ENCODE assay signal across 8 cellular contexts in the genomic region with DNA sequence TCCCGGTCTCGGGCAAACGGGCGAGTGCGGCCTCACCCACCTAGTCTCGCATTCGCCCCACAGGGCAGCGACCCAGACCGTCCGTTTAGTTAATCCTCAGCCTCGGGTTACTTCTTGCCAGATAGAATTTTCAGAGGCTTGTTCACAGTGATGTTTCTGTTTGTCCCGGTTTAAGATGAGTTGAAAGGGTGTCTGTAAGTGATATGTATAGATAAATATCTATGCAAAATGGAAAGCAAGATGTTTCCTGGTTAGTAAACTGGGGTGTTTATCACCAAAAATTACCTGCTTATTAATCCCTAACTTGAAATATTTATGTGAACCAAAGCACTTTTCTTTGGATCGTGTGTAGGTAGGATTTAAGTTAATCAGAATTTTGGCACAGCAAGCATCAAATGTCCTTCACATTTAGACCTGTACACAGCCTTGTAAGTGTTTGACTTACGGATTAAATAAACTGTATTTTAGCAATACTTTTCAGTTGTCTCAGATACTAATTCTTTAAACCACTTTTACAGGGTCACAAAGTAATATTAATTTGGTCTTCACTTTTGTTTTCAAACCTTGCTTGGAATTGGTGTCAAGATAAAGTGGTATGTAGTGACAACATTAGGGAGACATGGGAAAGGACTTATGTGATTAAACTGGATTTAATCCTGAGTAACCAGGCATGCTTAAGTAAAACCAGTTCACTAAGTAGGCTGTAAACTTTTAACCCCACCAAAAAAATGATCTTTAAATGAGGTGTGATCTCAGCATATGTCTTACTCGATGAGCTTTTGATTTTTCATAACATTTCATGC. TPM values are rescaled to one million over a fixed set of nuclear protein-coding genes. Genes with fewer than 3 reads are reported as not detected.
DNase-seq lines count a peak whose midpoint lies in the region; ATAC-seq and TF ChIP-seq lines count a peak whose summit lies in the region.

No MANE protein-coding gene starts in this region.

- intact Hi-C loops in cardiac septum (cut with DNase I) (loop anchor here (1.0 to 10.0 kb wide), 2 partner anchors 174 to 361 kb away; a partner anchor contains a TSS), esophagus squamous epithelium (cut with DNase I) (no loop called here)

- H3K9me3 ChIP-seq in cardiac muscle cell (ENCODE audit: low read depth), result no peaks in the 10 kb centered on the region
- no peaks in the 10 kb centered on the region for H3K9me3 ChIP-seq in esophagus squamous epithelium

- ATAC-seq in T-cell (replicated peaks in 1 of 4) (no peak), GM19455 (IDR thresholded peaks at IDR 0.05; ENCODE audit: unreplicated experiment) (no peak)

- H3K9me3 Mint-ChIP-seq in T-cell, result no peaks in the 10 kb centered on the region
- no peaks in the 10 kb centered on the region for H3K9me3 Mint-ChIP-seq in osteocyte (ENCODE audit: unreplicated experiment)

- H3K27me3 Mint-ChIP-seq in T-cell (peaks cover 0 to 9% of the 10 kb centered on the region in 2 donors), osteocyte (ENCODE audit: unreplicated experiment) (peaks cover 4% of the 10 kb centered on the region)

- POLR2A ChIA-PET in T-cell (lab: Charles Lee), result interaction anchor here in 1 of 2 donors (0.5 kb wide), 1 partner anchor 1113 kb away, joined by 9 read pairs; no protein-coding TSS in a partner anchor

- peaks cover 34% of the 10 kb centered on the region for H3K4me1 ChIP-seq in cardiac muscle cell (ENCODE audit: low read depth)
- peaks cover 9 to 72% (median 22%) of the 10 kb centered on the region in 3 donors for H3K4me1 ChIP-seq in esophagus squamous epithelium

- CTCF ChIA-PET in T-cell (lab: Charles Lee), result interaction anchor here in 1 of 2 donors (0.6 kb wide), 1 partner anchor 153 kb away, joined by 3 read pairs; no protein-coding TSS in a partner anchor

- H3K27me3 ChIP-seq in cardiac muscle cell, result no peaks in the 10 kb centered on the region
- H3K27me3 ChIP-seq in esophagus squamous epithelium, result no peaks in the 10 kb centered on the region

- 2 to 4% methylated on average over 15 of the region's 15 CpGs for WGBS in esophagus squamous epithelium, 2 donors

- H3K36me3 Mint-ChIP-seq in T-cell (peaks cover 13% of the 10 kb centered on the region), osteocyte (ENCODE audit: unreplicated experiment) (peaks cover 18% of the 10 kb centered on the region)

- H3K4me3 Mint-ChIP-seq in T-cell (peak overlapping the region; percentile 96 to 98 (median 97)), osteocyte (ENCODE audit: unreplicated experiment) (peak overlapping the region; percentile 99)

- no peak for DNase-seq in cardiac muscle cell (ENCODE audit: low read depth in 1 of 2, low spot score in 1 of 2)
- DNase-seq in cardiac septum (ENCODE audit: low spot score), result no peak
- no peak for DNase-seq in T-cell
- no peak for DNase-seq in esophagus squamous epithelium (lab: John Stamatoyannopoulos, UW)
- no peak for DNase-seq in osteocyte (ENCODE audit: extremely low spot score, unreplicated experiment)
- no peak for DNase-seq in ecto neural progenitor cell (ENCODE audit: low spot score)
- DNase-seq in activated CD4-positive, CD25-positive, alpha-beta regulatory T cell (lab: John Stamatoyannopoulos, UW), result no peak

- no peak for TF ChIP-seq POLR2A in esophagus squamous epithelium (IDR thresholded peaks at IDR 0.05)

- H3K4me1 Mint-ChIP-seq in T-cell (peaks cover 45 to 55% (median 51%) of the 10 kb centered on the region in 3 donors), osteocyte (ENCODE audit: unreplicated experiment) (peaks cover 33% of the 10 kb centered on the region)

- no peak for TF ChIP-seq CTCF in cardiac muscle cell (IDR thresholded peaks at IDR 0.05; ENCODE audit: low read depth, low read length)
- TF ChIP-seq CTCF in esophagus squamous epithelium (IDR thresholded peaks at IDR 0.05), result no peak
- TF ChIP-seq CTCF in osteocyte (IDR thresholded peaks at IDR 0.05), result no peak

- H3K27ac Mint-ChIP-seq in T-cell (peak overlapping the region; percentile 90 to 96), osteocyte (ENCODE audit: unreplicated experiment) (peak overlapping the region; percentile 98)

- H3K36me3 ChIP-seq in cardiac muscle cell (peaks cover 3% of the 10 kb centered on the region), esophagus squamous epithelium (peaks cover 0 to 17% (median 0%) of the 10 kb centered on the region in 3 donors)

- peak overlapping the region; percentile 97 for H3K27ac ChIP-seq in cardiac muscle cell
- H3K27ac ChIP-seq in esophagus squamous epithelium, result peak overlapping the region; percentile 95 to 99 (median 98)

- H3K4me3 ChIP-seq in cardiac muscle cell (peak overlapping the region; percentile 84), esophagus squamous epithelium (peak overlapping the region; percentile 76 to 93 (median 89))

RNA-seq across cellular contexts. Expression of a gene that starts 0.9 kb away (rescaled TPM):
- 9.2 and 16.5 TPM in 2 replicates for total RNA-seq in cardiac muscle cell
- polyA plus RNA-seq in cardiac muscle cell, result 27.9 and 36.1 TPM in 2 replicates
- 14.0 TPM for total RNA-seq in cardiac septum
- total RNA-seq in T-cell, result 10 to 100 TPM; 16.4 to 41.3 (median 16.8) TPM
- total RNA-seq in esophagus squamous epithelium, result 10 to 100 TPM in 3 of 4 donors, 1 to 10 TPM in 1; 7.9 to 25.3 (median 18.8) TPM
- 28.3 and 33.4 TPM in 2 replicates for total RNA-seq in osteocyte
